Comparison of ENCODE assay signal across 8 cellular contexts in the genomic region with DNA sequence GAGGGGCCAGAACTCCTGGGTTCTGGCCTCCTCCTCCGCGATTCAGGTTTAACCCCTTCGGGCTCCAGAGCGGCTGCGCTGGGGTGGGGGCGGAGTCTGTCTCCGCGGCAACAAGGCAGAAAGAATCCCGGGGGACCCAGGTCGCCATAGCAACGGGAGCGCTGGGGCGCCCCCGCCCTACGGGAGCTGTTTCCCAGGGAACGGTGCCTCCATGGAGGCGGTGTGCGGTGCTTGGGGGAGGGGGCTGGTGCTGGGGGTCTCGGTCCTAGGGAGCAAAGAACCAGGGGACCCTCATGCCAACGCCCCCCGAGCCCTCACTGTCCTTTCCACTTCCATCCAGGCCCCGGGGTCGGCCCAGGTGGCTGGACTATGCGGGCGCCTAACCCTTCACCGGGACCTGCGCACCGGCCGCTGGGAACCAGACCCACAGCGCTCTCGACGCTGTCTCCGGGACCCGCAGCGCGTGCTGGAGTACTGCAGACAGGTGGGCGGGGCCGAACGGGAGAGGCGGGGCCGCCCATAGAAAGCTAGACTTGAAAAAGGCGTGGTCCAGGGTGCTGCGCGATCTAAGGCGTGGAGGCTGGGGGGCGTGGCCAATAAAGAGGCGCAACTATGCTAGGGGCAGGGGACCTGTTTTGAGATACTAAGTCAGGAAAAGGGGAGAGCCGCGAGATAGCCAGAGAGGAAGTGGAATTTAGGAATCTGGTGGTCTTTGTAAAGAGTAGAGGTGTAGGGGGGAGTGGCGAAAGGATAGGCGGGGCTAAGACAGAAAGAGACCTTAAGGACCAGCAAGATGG. TPM values are rescaled to one million over a fixed set of nuclear protein-coding genes. Genes with fewer than 3 reads are reported as not detected.
DNase-seq lines count a peak whose midpoint lies in the region; ATAC-seq, FAIRE-seq and TF ChIP-seq lines count a peak whose summit lies in the region.

No MANE protein-coding gene starts in this region.

- H3K4me1 ChIP-seq in HepG2 (ENCODE audit: insufficient read depth, low read length), result peaks cover 16% of the 10 kb centered on the region

- ATAC-seq in HG03159 (IDR thresholded peaks at IDR 0.05; ENCODE audit: unreplicated experiment) (peak; percentile 79), HepG2 (peak; percentile 45), GM18511 (IDR thresholded peaks at IDR 0.05; ENCODE audit: unreplicated experiment) (no peak)

- BruUV-seq in HepG2 (replicated peaks; lab: Mats Ljungman, UMichigan), result no TSS peak

- TF ChIP-seq EP300 in HepG2 (IDR thresholded peaks at IDR 0.05; ENCODE audit: low read depth in 2 of 2, low read length in 2 of 2) (no peak), HepG2 (CRISPR knock-in tag; IDR thresholded peaks at IDR 0.05; ENCODE audit: borderline replicate concordance) (no peak)

- in situ Hi-C loops in HepG2 (cut with HindIII; ENCODE audit: extremely low pct_ligation_motif_present, low pct_unique_long_range_greater_than_20kb), result no loop called here

- no peaks in the 10 kb centered on the region; a peak in 2 of 5 replicates for H3K27me3 ChIP-seq in HepG2 (ENCODE audit: control insufficient read depth in 1 of 2, insufficient read depth in 2 of 2, low read length in 2 of 2)

- WGBS in HepG2 (ENCODE audit: low lambda C conversion rate), result 13% methylated on average over 26 of the region's 51 CpGs

- peaks cover 3% of the 10 kb centered on the region for H3K9me3 Mint-ChIP-seq in activated CD4-positive, alpha-beta T cell treated with anti-CD3 and anti-CD28 coated beads, Interleukin-2, amount 10 ng/mL, durations not matched to agents 7 days and 5 days

- H3K27me3 Mint-ChIP-seq in activated CD4-positive, alpha-beta T cell treated with anti-CD3 and anti-CD28 coated beads, Interleukin-2, amount 10 ng/mL, durations not matched to agents 7 days and 5 days, result peaks cover 33% of the 10 kb centered on the region

- POLR2A ChIA-PET in activated CD4-positive, alpha-beta T cell treated with anti-CD3 and anti-CD28 coated beads, Interleukin-2, amount 10 ng/mL, durations not matched to agents 7 days and 5 days (lab: Charles Lee), result no interaction called here
- POLR2A ChIA-PET in HepG2 (lab: Yijun Ruan, JAX), result interaction anchor here (0.8 kb wide), 1 partner anchor 10 kb away, joined by 3 read pairs; no protein-coding TSS in a partner anchor

- TF ChIP-seq RAD21 in HepG2 (CRISPR knock-in tag; IDR thresholded peaks at IDR 0.05), result no peak

- no peak overlapping the region for H3K9ac ChIP-seq in HepG2 (ENCODE audit: insufficient read depth, low read depth, low read length)

- intact Hi-C loops in HepG2 (cut with micrococcal nuclease; ENCODE audit: unreplicated experiment), result no loop called here

- peaks cover 18% of the 10 kb centered on the region for H3K4me1 Mint-ChIP-seq in activated CD4-positive, alpha-beta T cell treated with anti-CD3 and anti-CD28 coated beads, Interleukin-2, amount 10 ng/mL, durations not matched to agents 7 days and 5 days

- no peaks in the 10 kb centered on the region for H4K20me1 ChIP-seq in HepG2 (ENCODE audit: insufficient read depth, low read length)

- no peak for FAIRE-seq in HepG2 (lab: Jason Lieb, UNC)

- H3K9me3 ChIP-seq in HepG2 (ENCODE audit: low read length), result no peaks in the 10 kb centered on the region

- DNase-seq in COR-L47 (lab: John Stamatoyannopoulos, UW) (peak; percentile 93), NCI-H524 (lab: John Stamatoyannopoulos, UW) (peak; percentile 93 to 96), HepG2 (ENCODE audit: low spot score) (peak; percentile 41)
- DNase-seq in activated CD4-positive, alpha-beta T cell treated with anti-CD3 and anti-CD28 coated beads, Interleukin-2, amount 10 ng/mL, durations not matched to agents 7 days and 5 days, result peak; percentile 86
- peak; percentile 76 to 86 (median 85) for DNase-seq in stimulated activated CD4-positive, alpha-beta T cell treated with anti-CD3 and anti-CD28 coated beads, TNF-alpha, amount 100 ng/mL, for 48 hours (ENCODE audit: low read depth in 3 of 3)

- peak overlapping the region in 1 of 3 experiments; percentile 52; a peak in 1 of 6 replicates for H3K4me3 ChIP-seq in HepG2 (replicated peaks in 1 of 3; ENCODE audit: insufficient read depth in 1 of 3, low read depth in 2 of 3, low read length in 3 of 3)

- H3K79me2 ChIP-seq in HepG2 (ENCODE audit: insufficient read depth, low read length), result no peaks in the 10 kb centered on the region

- no peak overlapping the region for H2AFZ ChIP-seq in HepG2 (ENCODE audit: low read length)

- TF ChIP-seq POLR2A in HepG2 (IDR thresholded peaks at IDR 0.05; ENCODE audit: insufficient read depth in 1 of 2, low read depth in 2 of 2, low read length in 2 of 2), result no peak

- peak overlapping the region; percentile 66 for H3K4me3 Mint-ChIP-seq in activated CD4-positive, alpha-beta T cell treated with anti-CD3 and anti-CD28 coated beads, Interleukin-2, amount 10 ng/mL, durations not matched to agents 7 days and 5 days

- peak overlapping the region; percentile 98 for H3K27ac ChIP-seq in cingulate gyrus (ENCODE audit: low read depth, low read length)
- H3K27ac ChIP-seq in HepG2 (ENCODE audit: extremely low read length, insufficient read depth, low read length), result no peak overlapping the region

- H3K4me2 ChIP-seq in HepG2 (ENCODE audit: low read depth, low read length), result peak overlapping the region; percentile 61; the same call in 1 of the 2 replicates

- H3K27ac Mint-ChIP-seq in activated CD4-positive, alpha-beta T cell treated with anti-CD3 and anti-CD28 coated beads, Interleukin-2, amount 10 ng/mL, durations not matched to agents 7 days and 5 days, result peak overlapping the region; percentile 57

- H3K36me3 ChIP-seq in HepG2 (replicated peaks in 1 of 2; ENCODE audit: control insufficient read depth in 1 of 2, insufficient read depth in 2 of 2, low read length in 2 of 2), result no peaks in the 10 kb centered on the region

- no peak for TF ChIP-seq CTCF in HepG2 (CRISPR knock-in tag; IDR thresholded peaks at IDR 0.05)

- H3K36me3 Mint-ChIP-seq in activated CD4-positive, alpha-beta T cell treated with anti-CD3 and anti-CD28 coated beads, Interleukin-2, amount 10 ng/mL, durations not matched to agents 7 days and 5 days (ENCODE audit: low read depth), result no peaks in the 10 kb centered on the region

- CTCF ChIA-PET in activated CD4-positive, alpha-beta T cell treated with anti-CD3 and anti-CD28 coated beads, Interleukin-2, amount 10 ng/mL, durations not matched to agents 7 days and 5 days (lab: Charles Lee), result interaction anchor here (0.8 to 1.6 kb wide), 5 partner anchors 10 to 62 kb away, joined by 3 to 6 read pairs (median 5); partner anchors contain the start of gene KIRREL2
- CTCF ChIA-PET in HepG2 (lab: Yijun Ruan, JAX; ENCODE audit: low intra/inter-chr PET ratio, low total read pairs), result no interaction called here

RNA-seq across cellular contexts. Expression of gene APLP1, which starts 1.2 kb away (rescaled TPM):
- under 1 TPM; 0.42 to 0.79 TPM for total RNA-seq in activated CD4-positive, alpha-beta T cell treated with anti-CD3 and anti-CD28 coated beads, Interleukin-2, amount 10 ng/mL, durations not matched to agents 7 days and 5 days
- total RNA-seq in HepG2 (2016; rRNA removed; fragmentation: Illumina TruSeq; extraction: Trizol), result 2.3 and 2.9 TPM in 2 replicates
- 0.79 and 1.7 TPM in 2 replicates for total RNA-seq in HepG2 (2016; cell fraction: cytosol; rRNA removed; fragmentation: Illumina TruSeq; extraction: Trizol; ENCODE audit: low read depth)
- 0.65 and 3.2 TPM in 2 replicates for total RNA-seq in HepG2 (2016; cell fraction: insoluble cytoplasmic fraction; rRNA removed; fragmentation: Illumina TruSeq; extraction: Trizol)
- total RNA-seq in HepG2 (2016; cell fraction: membrane; rRNA removed; fragmentation: Illumina TruSeq; extraction: Trizol), result 0.83 and 1.4 TPM in 2 replicates
- 2.7 and 3.8 TPM in 2 replicates for total RNA-seq in HepG2 (2016; cell fraction: nucleus; rRNA removed; fragmentation: Illumina TruSeq; extraction: Trizol)
- polyA plus RNA-seq in HepG2 (2011; rRNA removed), result 2.0 and 3.1 TPM in 2 replicates
- 1.0 and 2.3 TPM in 2 replicates for polyA plus RNA-seq in HepG2 (2011; cell fraction: cytosol; rRNA removed)
- 2.4 and 4.2 TPM in 2 replicates for polyA plus RNA-seq in HepG2 (2011; cell fraction: nucleus; rRNA removed)
- polyA plus RNA-seq in HepG2 (2012), result 0.70 and 1.2 TPM in 2 replicates
- 1.1 and 1.4 TPM in 2 replicates for polyA plus RNA-seq in HepG2 (2016; cell fraction: cytosol; fragmentation: Illumina TruSeq; extraction: Trizol; ENCODE audit: low read depth)
- 1.4 and 4.4 TPM in 2 replicates for polyA plus RNA-seq in HepG2 (2016; cell fraction: insoluble cytoplasmic fraction; fragmentation: Illumina TruSeq; extraction: Trizol; ENCODE audit: low read depth)
- polyA plus RNA-seq in HepG2 (2016; cell fraction: membrane; fragmentation: Illumina TruSeq; extraction: Trizol; ENCODE audit: low read depth), result 2.2 and 3.5 TPM in 2 replicates
- 9.5 and 10.5 TPM in 2 replicates for polyA plus RNA-seq in HepG2 (2016; cell fraction: nucleus; fragmentation: Illumina TruSeq; extraction: Trizol; ENCODE audit: insufficient read depth, low read depth)
- 0.51 and 2.8 TPM in 2 replicates for polyA minus RNA-seq in HepG2 (2011; rRNA and poly(A)+ RNA removed; ENCODE audit: low replicate concordance)
- polyA minus RNA-seq in HepG2 (2011; cell fraction: cytosol; rRNA and poly(A)+ RNA removed), result 0.35 and 1.8 TPM in 2 replicates
- polyA minus RNA-seq in HepG2 (2011; cell fraction: nucleus; rRNA and poly(A)+ RNA removed), result 1.2 TPM in 1 of 2 replicates, not detected in the other

RNA-seq across cellular contexts. Expression of gene KIRREL2, which starts 12.8 kb away (rescaled TPM):
- total RNA-seq in activated CD4-positive, alpha-beta T cell treated with anti-CD3 and anti-CD28 coated beads, Interleukin-2, amount 10 ng/mL, durations not matched to agents 7 days and 5 days, result under 1 TPM; 0.19 to 0.25 TPM
- 2.2 and 2.4 TPM in 2 replicates for total RNA-seq in HepG2 (2016; rRNA removed; fragmentation: Illumina TruSeq; extraction: Trizol)
- total RNA-seq in HepG2 (2016; cell fraction: cytosol; rRNA removed; fragmentation: Illumina TruSeq; extraction: Trizol; ENCODE audit: low read depth), result 1.1 and 1.3 TPM in 2 replicates
- 1.9 and 2.4 TPM in 2 replicates for total RNA-seq in HepG2 (2016; cell fraction: insoluble cytoplasmic fraction; rRNA removed; fragmentation: Illumina TruSeq; extraction: Trizol)
- 2.2 and 2.6 TPM in 2 replicates for total RNA-seq in HepG2 (2016; cell fraction: membrane; rRNA removed; fragmentation: Illumina TruSeq; extraction: Trizol)
- 1.2 and 1.3 TPM in 2 replicates for total RNA-seq in HepG2 (2016; cell fraction: nucleus; rRNA removed; fragmentation: Illumina TruSeq; extraction: Trizol)
- 0.17 and 0.18 TPM in 2 replicates for polyA plus RNA-seq in HepG2 (2011; rRNA removed)
- 0.21 and 0.30 TPM in 2 replicates for polyA plus RNA-seq in HepG2 (2011; cell fraction: cytosol; rRNA removed)
- polyA plus RNA-seq in HepG2 (2011; cell fraction: nucleus; rRNA removed), result 0.29 and 0.32 TPM in 2 replicates
- 0.07 TPM in 2 replicates for polyA plus RNA-seq in HepG2 (2012)
- 1.2 and 1.8 TPM in 2 replicates for polyA plus RNA-seq in HepG2 (2016; cell fraction: cytosol; fragmentation: Illumina TruSeq; extraction: Trizol; ENCODE audit: low read depth)
- polyA plus RNA-seq in HepG2 (2016; cell fraction: insoluble cytoplasmic fraction; fragmentation: Illumina TruSeq; extraction: Trizol; ENCODE audit: low read depth), result 2.9 and 3.3 TPM in 2 replicates
- 2.2 and 2.6 TPM in 2 replicates for polyA plus RNA-seq in HepG2 (2016; cell fraction: membrane; fragmentation: Illumina TruSeq; extraction: Trizol; ENCODE audit: low read depth)
- 3.1 and 3.3 TPM in 2 replicates for polyA plus RNA-seq in HepG2 (2016; cell fraction: nucleus; fragmentation: Illumina TruSeq; extraction: Trizol; ENCODE audit: insufficient read depth, low read depth)
- polyA minus RNA-seq in HepG2 (2011; rRNA and poly(A)+ RNA removed; ENCODE audit: low replicate concordance), result 0.16 TPM in 1 of 2 replicates, not detected in the other
- polyA minus RNA-seq in HepG2 (2011; cell fraction: cytosol; rRNA and poly(A)+ RNA removed), result 0.26 TPM in 1 of 2 replicates, not detected in the other
- 0.12 and 0.13 TPM in 2 replicates for polyA minus RNA-seq in HepG2 (2011; cell fraction: nucleus; rRNA and poly(A)+ RNA removed)

RNA-seq across cellular contexts. Expression of gene NPHS1, which starts 17.2 kb away (rescaled TPM):
- not detected for total RNA-seq in activated CD4-positive, alpha-beta T cell treated with anti-CD3 and anti-CD28 coated beads, Interleukin-2, amount 10 ng/mL, durations not matched to agents 7 days and 5 days
- not detected in 2 replicates for total RNA-seq in HepG2 (2016; rRNA removed; fragmentation: Illumina TruSeq; extraction: Trizol)
- not detected in 2 replicates for total RNA-seq in HepG2 (2016; cell fraction: cytosol; rRNA removed; fragmentation: Illumina TruSeq; extraction: Trizol; ENCODE audit: low read depth)
- total RNA-seq in HepG2 (2016; cell fraction: insoluble cytoplasmic fraction; rRNA removed; fragmentation: Illumina TruSeq; extraction: Trizol), result 0.04 TPM in 2 replicates
- not detected in 2 replicates for total RNA-seq in HepG2 (2016; cell fraction: membrane; rRNA removed; fragmentation: Illumina TruSeq; extraction: Trizol)
- total RNA-seq in HepG2 (2016; cell fraction: nucleus; rRNA removed; fragmentation: Illumina TruSeq; extraction: Trizol), result not detected in 2 replicates
- polyA plus RNA-seq in HepG2 (2011; rRNA removed), result 0.01 TPM in 1 of 2 replicates, not detected in the other
- 0.01 TPM in 2 replicates for polyA plus RNA-seq in HepG2 (2011; cell fraction: cytosol; rRNA removed)
- 0.16 and 0.39 TPM in 2 replicates for polyA plus RNA-seq in HepG2 (2011; cell fraction: nucleus; rRNA removed)
- not detected in 2 replicates for polyA plus RNA-seq in HepG2 (2012)
- polyA plus RNA-seq in HepG2 (2016; cell fraction: cytosol; fragmentation: Illumina TruSeq; extraction: Trizol; ENCODE audit: low read depth), result not detected in 2 replicates
- not detected in 2 replicates for polyA plus RNA-seq in HepG2 (2016; cell fraction: insoluble cytoplasmic fraction; fragmentation: Illumina TruSeq; extraction: Trizol; ENCODE audit: low read depth)
- not detected in 2 replicates for polyA plus RNA-seq in HepG2 (2016; cell fraction: membrane; fragmentation: Illumina TruSeq; extraction: Trizol; ENCODE audit: low read depth)
- 0.25 TPM in 1 of 2 replicates, not detected in the other for polyA plus RNA-seq in HepG2 (2016; cell fraction: nucleus; fragmentation: Illumina TruSeq; extraction: Trizol; ENCODE audit: insufficient read depth, low read depth)
- polyA minus RNA-seq in HepG2 (2011; rRNA and poly(A)+ RNA removed; ENCODE audit: low replicate concordance), result 0.05 TPM in 1 of 2 replicates, not detected in the other
- polyA minus RNA-seq in HepG2 (2011; cell fraction: cytosol; rRNA and poly(A)+ RNA removed), result not detected in 2 replicates
- polyA minus RNA-seq in HepG2 (2011; cell fraction: nucleus; rRNA and poly(A)+ RNA removed), result not detected in 2 replicates

RNA-seq across cellular contexts. Expression of gene NFKBID, which starts 30.8 kb away (rescaled TPM):
- 10 to 100 TPM; 36.9 to 47.5 TPM for total RNA-seq in activated CD4-positive, alpha-beta T cell treated with anti-CD3 and anti-CD28 coated beads, Interleukin-2, amount 10 ng/mL, durations not matched to agents 7 days and 5 days
- total RNA-seq in HepG2 (2016; rRNA removed; fragmentation: Illumina TruSeq; extraction: Trizol), result 0.38 and 2.1 TPM in 2 replicates
- 1.1 and 1.7 TPM in 2 replicates for total RNA-seq in HepG2 (2016; cell fraction: cytosol; rRNA removed; fragmentation: Illumina TruSeq; extraction: Trizol; ENCODE audit: low read depth)
- total RNA-seq in HepG2 (2016; cell fraction: insoluble cytoplasmic fraction; rRNA removed; fragmentation: Illumina TruSeq; extraction: Trizol), result 0.33 and 1.8 TPM in 2 replicates
- 0.87 and 2.1 TPM in 2 replicates for total RNA-seq in HepG2 (2016; cell fraction: membrane; rRNA removed; fragmentation: Illumina TruSeq; extraction: Trizol)
- 1.2 and 3.4 TPM in 2 replicates for total RNA-seq in HepG2 (2016; cell fraction: nucleus; rRNA removed; fragmentation: Illumina TruSeq; extraction: Trizol)
- polyA plus RNA-seq in HepG2 (2011; rRNA removed), result 1.6 and 2.3 TPM in 2 replicates
- polyA plus RNA-seq in HepG2 (2011; cell fraction: cytosol; rRNA removed), result 0.45 and 0.74 TPM in 2 replicates
- 13.5 and 15.3 TPM in 2 replicates for polyA plus RNA-seq in HepG2 (2011; cell fraction: nucleus; rRNA removed)
- polyA plus RNA-seq in HepG2 (2012), result 0.69 and 1.1 TPM in 2 replicates
- 1.3 and 1.8 TPM in 2 replicates for polyA plus RNA-seq in HepG2 (2016; cell fraction: cytosol; fragmentation: Illumina TruSeq; extraction: Trizol; ENCODE audit: low read depth)
- 0.28 and 0.74 TPM in 2 replicates for polyA plus RNA-seq in HepG2 (2016; cell fraction: insoluble cytoplasmic fraction; fragmentation: Illumina TruSeq; extraction: Trizol; ENCODE audit: low read depth)
- polyA plus RNA-seq in HepG2 (2016; cell fraction: membrane; fragmentation: Illumina TruSeq; extraction: Trizol; ENCODE audit: low read depth), result 0.70 and 1.0 TPM in 2 replicates
- polyA plus RNA-seq in HepG2 (2016; cell fraction: nucleus; fragmentation: Illumina TruSeq; extraction: Trizol; ENCODE audit: insufficient read depth, low read depth), result 6.4 and 8.2 TPM in 2 replicates
- 8.6 and 15.8 TPM in 2 replicates for polyA minus RNA-seq in HepG2 (2011; rRNA and poly(A)+ RNA removed; ENCODE audit: low replicate concordance)
- 2.5 TPM in 1 of 2 replicates, not detected in the other for polyA minus RNA-seq in HepG2 (2011; cell fraction: cytosol; rRNA and poly(A)+ RNA removed)
- polyA minus RNA-seq in HepG2 (2011; cell fraction: nucleus; rRNA and poly(A)+ RNA removed), result 7.7 and 8.0 TPM in 2 replicates

RNA-seq across cellular contexts. Expression of gene HCST, which starts 32.8 kb away (rescaled TPM):
- total RNA-seq in activated CD4-positive, alpha-beta T cell treated with anti-CD3 and anti-CD28 coated beads, Interleukin-2, amount 10 ng/mL, durations not matched to agents 7 days and 5 days, result 100 to 1,000 TPM; 117 to 137 TPM
- total RNA-seq in HepG2 (2016; rRNA removed; fragmentation: Illumina TruSeq; extraction: Trizol), result 0.24 TPM in 1 of 2 replicates, not detected in the other
- total RNA-seq in HepG2 (2016; cell fraction: cytosol; rRNA removed; fragmentation: Illumina TruSeq; extraction: Trizol; ENCODE audit: low read depth), result 0.79 TPM in 1 of 2 replicates, not detected in the other
- not detected in 2 replicates for total RNA-seq in HepG2 (2016; cell fraction: insoluble cytoplasmic fraction; rRNA removed; fragmentation: Illumina TruSeq; extraction: Trizol)
- total RNA-seq in HepG2 (2016; cell fraction: membrane; rRNA removed; fragmentation: Illumina TruSeq; extraction: Trizol), result 0.65 TPM in 1 of 2 replicates, not detected in the other
- total RNA-seq in HepG2 (2016; cell fraction: nucleus; rRNA removed; fragmentation: Illumina TruSeq; extraction: Trizol), result not detected in 2 replicates
- 1.2 and 2.3 TPM in 2 replicates for polyA plus RNA-seq in HepG2 (2011; rRNA removed)
- 2.2 TPM in 2 replicates for polyA plus RNA-seq in HepG2 (2011; cell fraction: cytosol; rRNA removed)
- 0.64 and 0.72 TPM in 2 replicates for polyA plus RNA-seq in HepG2 (2011; cell fraction: nucleus; rRNA removed)
- 0.37 and 0.60 TPM in 2 replicates for polyA plus RNA-seq in HepG2 (2012)
- 0.61 TPM in 1 of 2 replicates, not detected in the other for polyA plus RNA-seq in HepG2 (2016; cell fraction: cytosol; fragmentation: Illumina TruSeq; extraction: Trizol; ENCODE audit: low read depth)
- not detected in 2 replicates for polyA plus RNA-seq in HepG2 (2016; cell fraction: insoluble cytoplasmic fraction; fragmentation: Illumina TruSeq; extraction: Trizol; ENCODE audit: low read depth)
- polyA plus RNA-seq in HepG2 (2016; cell fraction: membrane; fragmentation: Illumina TruSeq; extraction: Trizol; ENCODE audit: low read depth), result not detected in 2 replicates
- 1.6 TPM in 2 replicates for polyA plus RNA-seq in HepG2 (2016; cell fraction: nucleus; fragmentation: Illumina TruSeq; extraction: Trizol; ENCODE audit: insufficient read depth, low read depth)
- 0.77 and 4.2 TPM in 2 replicates for polyA minus RNA-seq in HepG2 (2011; rRNA and poly(A)+ RNA removed; ENCODE audit: low replicate concordance)
- not detected in 2 replicates for polyA minus RNA-seq in HepG2 (2011; cell fraction: cytosol; rRNA and poly(A)+ RNA removed)
- polyA minus RNA-seq in HepG2 (2011; cell fraction: nucleus; rRNA and poly(A)+ RNA removed), result not detected in 2 replicates

Comparison
In these comparisons a context has a peak if more than half of its experiments do, and no peak if none do; other contexts are left out.
1. DNase-seq: peak in every context shown above with its lines; median percentile 94 in NCI-H524; 93 in COR-L47; 86 in activated CD4-positive, alpha-beta T cell treated with anti-CD3 and anti-CD28 coated beads, Interleukin-2, amount 10 ng/mL, durations not matched to agents 7 days and 5 days; 85 in stimulated activated CD4-positive, alpha-beta T cell treated with anti-CD3 and anti-CD28 coated beads, TNF-alpha, amount 100 ng/mL, for 48 hours; 41 in HepG2.